Comparison of ENCODE assay signal across 21 cellular contexts in the genomic region with DNA sequence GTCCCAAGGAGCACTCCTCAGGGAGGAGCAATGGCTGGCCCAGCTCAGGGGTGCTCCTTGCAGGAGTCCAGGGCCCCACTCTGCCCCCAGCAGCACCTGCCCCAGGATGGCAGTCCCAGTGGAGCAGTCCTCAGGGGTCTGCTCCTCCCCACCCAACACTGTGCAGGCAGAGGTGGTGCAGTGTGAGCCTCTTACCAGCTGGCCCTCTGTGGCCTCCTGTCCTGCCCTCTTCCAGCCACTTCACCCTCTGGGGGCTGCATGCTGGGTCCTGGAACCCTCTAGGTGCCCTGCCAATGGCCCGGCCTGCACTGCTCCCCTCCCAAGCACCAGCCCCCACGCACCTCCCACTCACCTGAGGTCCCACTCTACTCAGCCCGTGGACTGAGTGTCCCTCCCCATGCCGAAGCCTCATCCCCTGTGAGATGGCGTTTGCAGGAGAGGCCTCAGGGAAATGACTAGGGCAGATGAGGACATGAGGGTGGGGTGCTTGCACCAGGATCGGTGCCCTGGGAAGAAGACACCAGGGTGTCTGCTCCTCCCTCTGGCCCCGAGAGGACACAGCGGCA. TPM values are rescaled to one million over a fixed set of nuclear protein-coding genes. Genes with fewer than 3 reads are reported as not detected.
"Had no signal": no experiment of that assay in that cellular context is flagged by ENCODE, and none has a peak within 500 bp of the region (broad histone marks: within the 10 kb centered on the region; RNA-seq: fewer than 3 reads in every experiment).

No MANE protein-coding gene starts in this region.

- H3K27ac Mint-ChIP-seq: activated naive CD8-positive, alpha-beta T cell; naive thymus-derived CD8-positive, alpha-beta T cell; stimulated activated naive B cell treated with anti-CD40 and anti-IgM and Interleukin-4, amounts not matched to agents 10 μg/mL and 1 μg/mL and 100 μg/mL, for 72 hours; T-helper 1 cell treated with Interleukin-12 subunit alpha and Interleukin-12 subunit beta and Interleukin-4 antibody, amounts not matched to agents 30 μg/mL and 1 μg/mL, for 36 hours had no signal

- DNase-seq: activated CD4-positive, alpha-beta T cell treated with anti-CD3 and anti-CD28 coated beads for 4 hours; activated gamma-delta T cell treated with Interleukin-2 at 50 U/mL for 16 hours; activated T-cell treated with anti-CD3 and anti-CD28 coated beads, Interleukin-2, amount 50 U/mL, for 48 hours; amniotic stem cell; caudate nucleus; foreskin fibroblast; hypothalamus; kidney glomerular epithelial cell; lower lobe of right lung; mucosa of descending colon; retina; stimulated activated CD4-positive, alpha-beta T cell treated with anti-CD3 and anti-CD28 coated beads, Interleukin-15, amount 100 ng/mL, for 24 hours; stimulated activated CD4-positive, alpha-beta T cell treated with anti-CD3 and anti-CD28 coated beads, Interleukin-4, amount 100 ng/mL, for 1 hour; stimulated activated naive B cell treated with anti-CD40 and anti-IgM and Interleukin-4, amounts not matched to agents 10 μg/mL and 1 μg/mL and 100 μg/mL, for 72 hours had no signal

- ATAC-seq: lower lobe of right lung; mucosa of descending colon; naive thymus-derived CD8-positive, alpha-beta T cell; stimulated activated naive B cell treated with anti-CD40 and anti-IgM and Interleukin-4, amounts not matched to agents 10 μg/mL and 1 μg/mL and 100 μg/mL, for 72 hours had no signal

- H3K36me3 ChIP-seq: lower lobe of right lung, neutrophil, upper lobe of left lung had no signal

- H3K27ac ChIP-seq: lower lobe of right lung, neutrophil, upper lobe of left lung had no signal

- H3K4me1 Mint-ChIP-seq: stimulated activated naive B cell treated with anti-CD40 and anti-IgM and Interleukin-4, amounts not matched to agents 10 μg/mL and 1 μg/mL and 100 μg/mL, for 72 hours had no signal

- FAIRE-seq: colon, endothelial cell of umbilical vein had no signal

- H3K4me3 ChIP-seq: lower lobe of right lung, mucosa of descending colon, upper lobe of left lung had no signal

- H3K4me3 Mint-ChIP-seq: activated naive CD8-positive, alpha-beta T cell; naive thymus-derived CD8-positive, alpha-beta T cell; stimulated activated naive B cell treated with anti-CD40 and anti-IgM and Interleukin-4, amounts not matched to agents 10 μg/mL and 1 μg/mL and 100 μg/mL, for 72 hours; T-helper 1 cell treated with Interleukin-12 subunit alpha and Interleukin-12 subunit beta and Interleukin-4 antibody, amounts not matched to agents 30 μg/mL and 1 μg/mL, for 36 hours had no signal

- H3K9me3 Mint-ChIP-seq: naive thymus-derived CD8-positive, alpha-beta T cell; stimulated activated naive B cell treated with anti-CD40 and anti-IgM and Interleukin-4, amounts not matched to agents 10 μg/mL and 1 μg/mL and 100 μg/mL, for 72 hours; T-helper 1 cell treated with Interleukin-12 subunit alpha and Interleukin-12 subunit beta and Interleukin-4 antibody, amounts not matched to agents 30 μg/mL and 1 μg/mL, for 36 hours had no signal

- H3K9me3 ChIP-seq: lower lobe of right lung, mucosa of descending colon, neutrophil, upper lobe of left lung had no signal

- H3K27me3 ChIP-seq: neutrophil, upper lobe of left lung had no signal

- H3K4me1 ChIP-seq: lower lobe of right lung had no signal

- H3K36me3 Mint-ChIP-seq: activated naive CD8-positive, alpha-beta T cell; naive thymus-derived CD8-positive, alpha-beta T cell; stimulated activated naive B cell treated with anti-CD40 and anti-IgM and Interleukin-4, amounts not matched to agents 10 μg/mL and 1 μg/mL and 100 μg/mL, for 72 hours had no signal

RNA-seq across cellular contexts. Expression of a gene that starts 47.1 kb away (rescaled TPM):
- polyA plus RNA-seq: naive thymus-derived CD8-positive, alpha-beta T cell had no signal
